Comparison of ENCODE assay signal across 19 cellular contexts in genomic region chr2:44083054-44083453, GRCh38.
"Had no signal": no experiment of that assay in that cellular context is flagged by ENCODE, and none has a peak within 500 bp of the region (broad histone marks: within the 10 kb centered on the region; RNA-seq: fewer than 3 reads in every experiment).

No MANE protein-coding gene starts in this region.

- DNase-seq: activated CD4-positive, alpha-beta T cell treated with anti-CD3 and anti-CD28 coated beads, Interleukin-2, amount 50 U/mL, for 4 hours; activated CD4-positive, CD25-positive, alpha-beta regulatory T cell treated with anti-CD3 and anti-CD28 coated beads, Interleukin-2, amount 50 U/mL, for 72 hours; activated T-cell treated with anti-CD3 and anti-CD28 coated beads for 4 hours; amniotic stem cell; central memory CD4-positive, alpha-beta T cell; cortex of kidney; effector CD8-positive, alpha-beta T cell; foreskin melanocyte; heart right ventricle; left cardiac atrium; stimulated activated CD4-positive, alpha-beta T cell treated with anti-CD3 and anti-CD28 coated beads, Interleukin-2, amount 100 ng/mL, for 48 hours; T-cell; T-helper 9 cell had no signal

- H3K27me3 ChIP-seq: heart right ventricle, neural progenitor cell, tibial artery had no signal

- H3K27ac Mint-ChIP-seq: activated naive CD4-positive, alpha-beta T cell treated with anti-CD3 and anti-CD28 coated beads, Interleukin-2, amount 50 U/mL, for 72 hours; activated T-helper 2 cell treated with anti-CD3 and anti-CD28 coated beads, Interferon-gamma antibody, Interleukin-2, Interleukin-4, amounts not matched to agents 10 μg/mL and 5 μg/mL and 100 μg/mL, durations not matched to agents 14 hours and 24 hours and 36 hours; stimulated activated memory B cell treated with anti-CD40 and anti-IgM and Interleukin-4, amounts not matched to agents 10 μg/mL and 1 μg/mL and 100 μg/mL, for 72 hours; T-cell had no signal

- H3K36me3 Mint-ChIP-seq: activated naive CD4-positive, alpha-beta T cell treated with anti-CD3 and anti-CD28 coated beads, Interleukin-2, amount 50 U/mL, for 72 hours; neural progenitor cell; stimulated activated memory B cell treated with anti-CD40 and anti-IgM and Interleukin-4, amounts not matched to agents 10 μg/mL and 1 μg/mL and 100 μg/mL, for 72 hours; T-cell had no signal

- H3K27me3 Mint-ChIP-seq: stimulated activated memory B cell treated with anti-CD40 and anti-IgM and Interleukin-4, amounts not matched to agents 10 μg/mL and 1 μg/mL and 100 μg/mL, for 72 hours; T-cell had no signal

- H3K9me3 ChIP-seq: heart right ventricle, tibial artery had no signal

- H3K4me3 ChIP-seq: heart right ventricle, lung, neural progenitor cell, tibial artery had no signal

- H3K27ac ChIP-seq: heart right ventricle, neural progenitor cell, tibial artery had no signal

- H3K4me3 Mint-ChIP-seq: neural progenitor cell; stimulated activated memory B cell treated with anti-CD40 and anti-IgM and Interleukin-4, amounts not matched to agents 10 μg/mL and 1 μg/mL and 100 μg/mL, for 72 hours; T-cell had no signal

- H3K9me3 Mint-ChIP-seq: activated naive CD4-positive, alpha-beta T cell treated with anti-CD3 and anti-CD28 coated beads, Interleukin-2, amount 50 U/mL, for 72 hours; activated T-helper 2 cell treated with anti-CD3 and anti-CD28 coated beads, Interferon-gamma antibody, Interleukin-2, Interleukin-4, amounts not matched to agents 10 μg/mL and 5 μg/mL and 100 μg/mL, durations not matched to agents 14 hours and 24 hours and 36 hours; neural progenitor cell; stimulated activated memory B cell treated with anti-CD40 and anti-IgM and Interleukin-4, amounts not matched to agents 10 μg/mL and 1 μg/mL and 100 μg/mL, for 72 hours; T-cell had no signal

- H3K36me3 ChIP-seq: heart right ventricle, neural progenitor cell, tibial artery had no signal

- H3K9ac ChIP-seq: neural progenitor cell had no signal

- ATAC-seq: activated naive CD4-positive, alpha-beta T cell treated with anti-CD3 and anti-CD28 coated beads, Interleukin-2, amount 50 U/mL, for 72 hours; stimulated activated memory B cell treated with anti-CD40 and anti-IgM and Interleukin-4, amounts not matched to agents 10 μg/mL and 1 μg/mL and 100 μg/mL, for 72 hours; T-cell had no signal
